17 cellular contexts compared by ENCODE assay signal in the genomic region with DNA sequence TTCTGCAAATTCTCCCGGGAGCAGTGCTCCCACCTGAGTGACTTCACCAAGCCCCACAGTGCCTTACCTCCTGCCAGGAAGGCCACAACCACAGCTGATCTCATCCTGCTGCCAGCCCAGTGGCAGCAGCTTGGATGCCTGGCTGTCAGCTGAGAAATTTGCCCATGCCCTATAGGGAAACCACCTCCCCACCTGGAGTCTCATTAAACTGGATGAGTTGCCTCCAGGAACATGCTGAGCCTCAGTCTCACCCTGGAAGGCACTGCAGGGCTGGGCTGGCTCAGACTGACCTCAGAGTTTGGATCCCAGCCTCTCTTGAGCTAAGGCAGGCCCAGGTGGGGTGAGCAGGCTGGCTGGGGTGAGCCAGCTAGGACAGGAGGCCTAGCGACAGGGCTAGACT. TPM values are rescaled to one million over a fixed set of nuclear protein-coding genes. Genes with fewer than 3 reads are reported as not detected.
DNase-seq lines count a peak whose midpoint lies in the region; ATAC-seq, FAIRE-seq and TF ChIP-seq lines count a peak whose summit lies in the region.
"Had no signal": no experiment of that assay in that cellular context is flagged by ENCODE, and none has a peak within 500 bp of the region (broad histone marks: within the 10 kb centered on the region; RNA-seq: fewer than 3 reads in every experiment).

No MANE protein-coding gene starts in this region.

- H3K27ac ChIP-seq in heart right ventricle, result peak overlapping the region in 1 of 10 donors; percentile 9
- peak overlapping the region in 1 of 5 donors; percentile 13 for H3K27ac ChIP-seq in stomach
- H3K27ac ChIP-seq: SK-N-MC had no signal

- DNase-seq in heart right ventricle (no peak), Right ventricle myocardium superior (no peak), RCC 7860 (ENCODE audit: low spot score) (peak; percentile 32), islet precursor cell (peak; percentile 53), stomach (peak; percentile 5), NCI-H345 treated with DMSO at 0.1 percent for 48 hours (lab: John Stamatoyannopoulos, UW; ENCODE audit: unreplicated experiment) (no peak), frontal cortex (ENCODE audit: low spot score in 2 of 2) (no peak), NCI-H1417 treated with DMSO at 0.1 percent for 48 hours (lab: John Stamatoyannopoulos, UW) (no peak)
- DNase-seq: CD8-positive, alpha-beta memory T cell; DMS79; Kasumi-1; NCI-H1105; NCI-H1694 treated with DMSO at 0.1 percent for 48 hours; NCI-H2227 treated with DMSO at 0.1 percent for 48 hours; NCI-H524 had no signal

- no peaks in the 10 kb centered on the region for H3K36me3 ChIP-seq in heart right ventricle
- no peaks in the 10 kb centered on the region for H3K36me3 ChIP-seq in stomach
- H3K36me3 ChIP-seq: HAP-1 had no signal

- no peak for FAIRE-seq in RCC 7860 (lab: Jason Lieb, UNC)
- no peak for FAIRE-seq in frontal cortex (lab: Jason Lieb, UNC)

- TF ChIP-seq EP300 in stomach (IDR thresholded peaks at IDR 0.05), result no peak

- H3K9me3 ChIP-seq in heart right ventricle (no peaks in the 10 kb centered on the region), stomach (no peaks in the 10 kb centered on the region)
- H3K9me3 ChIP-seq: HAP-1 had no signal

- peak in 6 of 8 donors; percentile 16 to 51 (median 40) for ATAC-seq in heart right ventricle
- ATAC-seq in Right ventricle myocardium superior (ENCODE audit: poor library complexity), result no peak

- H3K27me3 ChIP-seq in heart right ventricle (no peaks in the 10 kb centered on the region), stomach (no peaks in the 10 kb centered on the region)

- 85 to 87% methylated on average over 2 of the region's 2 CpGs for WGBS in heart right ventricle, 2 donors
- 77 to 82% (median 80%) methylated on average over 2 of the region's 2 CpGs for WGBS in stomach, 5 donors

- TF ChIP-seq POLR2A in stomach (IDR thresholded peaks at IDR 0.05), result no peak

- intact Hi-C loops in heart right ventricle (cut with DNase I), result loop anchor here in 2 of 10 donors (5.0 to 10.0 kb wide), 2 partner anchors 51 to 53 kb away; no protein-coding TSS in a partner anchor
- intact Hi-C loops in Right ventricle myocardium superior (cut with DNase I), result no loop called here
- intact Hi-C loops in stomach (cut with DNase I; ENCODE audit: low total_unique reads), result no loop called here

- TF ChIP-seq CTCF in heart right ventricle (IDR thresholded peaks at IDR 0.05) (no peak), stomach (IDR thresholded peaks at IDR 0.05) (no peak)

- H3K4me1 ChIP-seq in heart right ventricle, result peaks cover 0 to 16% (median 6%) of the 10 kb centered on the region in 9 donors
- peaks cover 0 to 17% (median 0%) of the 10 kb centered on the region in 4 donors for H3K4me1 ChIP-seq in stomach

- no peak overlapping the region for H3K4me3 ChIP-seq in heart right ventricle
- H3K4me3 ChIP-seq in stomach, result no peak overlapping the region
- H3K4me3 ChIP-seq: HAP-1, SK-N-MC had no signal

RNA-seq across cellular contexts. Expression of gene REEP1, which starts 23.3 kb away (rescaled TPM):
- total RNA-seq in heart right ventricle (10 to 100 TPM; 15.2 to 30.5 (median 26.2) TPM), Right ventricle myocardium superior (21.5 TPM), stomach (10 to 100 TPM in 3 of 5 donors, 1 to 10 TPM in 1, not detected in 1; 6.4 to 29.9 (median 19.8) TPM), frontal cortex (147 TPM)
- polyA plus RNA-seq in heart right ventricle (10 to 100 TPM; 15.4 to 20.9 TPM), stomach (1 to 10 TPM; 2.9 to 5.4 (median 3.0) TPM)
- polyA plus RNA-seq: CD8-positive, alpha-beta memory T cell had no signal

Comparison
In these comparisons a context has a peak if more than half of its experiments do, and no peak if none do; other contexts are left out.
1. DNase-seq: peak in RCC 7860 (single experiment), islet precursor cell (single experiment) and stomach (single experiment); none in heart right ventricle (0 of 2), Right ventricle myocardium superior (single experiment), NCI-H345 treated with DMSO at 0.1 percent for 48 hours (single experiment), frontal cortex (0 of 2) and NCI-H1417 treated with DMSO at 0.1 percent for 48 hours (single experiment).